1 cellular context compared by ENCODE assay signal in genomic region chr9:125261501-125262216, GRCh38.
TF ChIP-seq lines count a peak whose summit lies in the region.

Gene GAPVD1 (plus strand): TSS chr9:125261826. CDS start chr9:125298922, 37,096 bp downstream.

TF ChIP-seq in HEK293, 187 proteins besides CTCF, POLR2A, EP300 and RAD21 (continued from another document and continues in another):
- no peak for TF ChIP-seq PRDM6 (tag by site-specific recombination; IDR thresholded peaks at IDR 0.05)
- TF ChIP-seq ZFP37 (tag by site-specific recombination; IDR thresholded peaks at IDR 0.05): 0 out of 2 replicates have a peak, but pooled peaks have one; percentile 46
- no peak for TF ChIP-seq ZNF830 (tag by site-specific recombination; IDR thresholded peaks at IDR 0.05; ENCODE audit: low read depth)
- TF ChIP-seq ZNF530 (tag by site-specific recombination; IDR thresholded peaks at IDR 0.05; ENCODE audit: low read depth): no peak
- no peak for TF ChIP-seq ZNF792 (tag by site-specific recombination; IDR thresholded peaks at IDR 0.05)
- peak; percentile 78; the same call in 1 of the 2 replicates for TF ChIP-seq PATZ1 (tag by site-specific recombination; IDR thresholded peaks at IDR 0.05)
- no peak for TF ChIP-seq ZNF394 (tag by site-specific recombination; IDR thresholded peaks at IDR 0.05; ENCODE audit: borderline replicate concordance)
- TF ChIP-seq ZNF354C (tag by site-specific recombination; IDR thresholded peaks at IDR 0.05; ENCODE audit: borderline replicate concordance, low read depth): no peak
- TF ChIP-seq ZBTB11 (tag by site-specific recombination; conservative IDR thresholded peaks at IDR 0.05; ENCODE audit: low read depth): peak; percentile 95
- TF ChIP-seq ZNF174 (tag by site-specific recombination; IDR thresholded peaks at IDR 0.05): no peak
- TF ChIP-seq ZNF280C (tag by site-specific recombination; IDR thresholded peaks at IDR 0.05): no peak
- no peak for TF ChIP-seq TCF7L2 (IDR thresholded peaks at IDR 0.05; ENCODE audit: borderline replicate concordance, low read depth, low read length)
- TF ChIP-seq ZNF664 (tag by site-specific recombination; IDR thresholded peaks at IDR 0.05): no peak
- TF ChIP-seq WT1 (tag by site-specific recombination; IDR thresholded peaks at IDR 0.05): 0 out of 2 replicates have a peak, but pooled peaks have one; percentile 18
- TF ChIP-seq ZNF223 (tag by site-specific recombination; IDR thresholded peaks at IDR 0.05): no peak
- TF ChIP-seq KLF17 (tag by site-specific recombination; IDR thresholded peaks at IDR 0.05): no peak
- no peak for TF ChIP-seq TSHZ1 (tag by site-specific recombination; IDR thresholded peaks at IDR 0.05; ENCODE audit: borderline replicate concordance)
- TF ChIP-seq ZNF362 (tag by site-specific recombination; IDR thresholded peaks at IDR 0.05): no peak
- no peak for TF ChIP-seq ZNF626 (tag by site-specific recombination; IDR thresholded peaks at IDR 0.05)
- TF ChIP-seq ZNF169 (tag by site-specific recombination; IDR thresholded peaks at IDR 0.05): no peak
- TF ChIP-seq KLF10 (tag by site-specific recombination; IDR thresholded peaks at IDR 0.05): no peak
- no peak for TF ChIP-seq ZNF521 (tag by site-specific recombination; IDR thresholded peaks at IDR 0.05)
- no peak; the same call in 1 of the 2 replicates for TF ChIP-seq ZNF18 (tag by site-specific recombination; IDR thresholded peaks at IDR 0.05)
- no peak for TF ChIP-seq ZNF350 (tag by site-specific recombination; IDR thresholded peaks at IDR 0.05)
- TF ChIP-seq ZNF513 (tag by site-specific recombination; IDR thresholded peaks at IDR 0.05): no peak
- no peak for TF ChIP-seq ZNF747 (tag by site-specific recombination; IDR thresholded peaks at IDR 0.05)
- no peak for TF ChIP-seq ZNF274 (IDR thresholded peaks at IDR 0.05; ENCODE audit: low read length)
- TF ChIP-seq ZNF274 (tag by site-specific recombination; IDR thresholded peaks at IDR 0.05; ENCODE audit: borderline replicate concordance): no peak
- no peak for TF ChIP-seq ZNF555 (tag by site-specific recombination; conservative IDR thresholded peaks at IDR 0.05)
- TF ChIP-seq ZNF214 (tag by site-specific recombination; IDR thresholded peaks at IDR 0.05; ENCODE audit: borderline replicate concordance): no peak
- TF ChIP-seq ZNF324 (tag by site-specific recombination; IDR thresholded peaks at IDR 0.05): peak; percentile 28; the same call in 1 of the 2 replicates
- TF ChIP-seq ZNF510 (tag by site-specific recombination; IDR thresholded peaks at IDR 0.05; ENCODE audit: insufficient replicate concordance): no peak
- TF ChIP-seq GLI4 (tag by site-specific recombination; IDR thresholded peaks at IDR 0.05): no peak
- TF ChIP-seq MEIS1 (CRISPR knock-in tag; IDR thresholded peaks at IDR 0.05; ENCODE audit: borderline replicate concordance): no peak
- no peak for TF ChIP-seq KLF16 (tag by site-specific recombination; IDR thresholded peaks at IDR 0.05)
- TF ChIP-seq ZNF341 (tag by site-specific recombination; IDR thresholded peaks at IDR 0.05; ENCODE audit: low read depth): peak; percentile 35; the same call in 1 of the 2 replicates
- TF ChIP-seq ZNF704 (tag by site-specific recombination; IDR thresholded peaks at IDR 0.05): no peak
- no peak for TF ChIP-seq ZNF48 (tag by site-specific recombination; IDR thresholded peaks at IDR 0.05)
- no peak for TF ChIP-seq ZNF660 (tag by site-specific recombination; IDR thresholded peaks at IDR 0.05)
- TF ChIP-seq ZNF132 (tag by site-specific recombination; IDR thresholded peaks at IDR 0.05; ENCODE audit: borderline replicate concordance): no peak
- no peak for TF ChIP-seq ZNF155 (tag by site-specific recombination; IDR thresholded peaks at IDR 0.05)
